ENCODE assay signal across 19 cellular contexts in the genomic region with DNA sequence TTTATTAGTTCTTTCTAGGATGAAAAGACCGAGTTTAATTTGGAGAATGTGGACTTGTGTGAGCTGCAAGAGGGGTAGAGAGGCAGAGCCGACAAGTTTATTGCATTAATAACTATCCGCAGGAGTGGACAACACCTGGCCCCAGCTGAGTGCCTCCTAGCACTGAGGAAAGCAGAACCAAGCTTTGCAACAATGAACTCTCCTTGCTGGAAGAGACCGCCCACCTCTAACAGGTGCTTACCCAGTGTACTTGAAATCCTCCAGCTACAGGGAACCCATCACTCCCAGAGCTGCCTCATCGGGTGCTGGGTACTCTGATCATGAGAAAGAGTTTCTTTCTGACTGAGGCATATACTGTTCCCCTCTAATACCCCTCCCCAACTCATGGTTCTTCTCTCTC.
"Had no signal": no experiment of that assay in that cellular context is flagged by ENCODE, and none has a peak within 500 bp of the region (broad histone marks: within the 10 kb centered on the region; RNA-seq: fewer than 3 reads in every experiment).

No MANE protein-coding gene starts in this region.

- ATAC-seq: esophagus mucosa; gastrocnemius medialis; left ventricle myocardium superior; lower lobe of right lung; naive thymus-derived CD8-positive, alpha-beta T cell; psoas muscle; right cardiac atrium; stimulated activated naive B cell treated with anti-CD40 and anti-IgM and Interleukin-4, amounts not matched to agents 10 μg/mL and 1 μg/mL and 100 μg/mL, for 72 hours had no signal

- DNase-seq: effector CD8-positive, alpha-beta T cell; endodermal cell; foreskin fibroblast; gastrocnemius medialis; head of caudate nucleus; left ventricle myocardium superior; lower lobe of right lung; naive thymus-derived CD8-positive, alpha-beta T cell; nephron progenitor cell; nucleus accumbens; psoas muscle; right cardiac atrium; spleen; stimulated activated CD4-positive, alpha-beta T cell treated with anti-CD3 and anti-CD28 coated beads, Interleukin-4, amount 100 ng/mL, for 4 hours; stimulated activated naive B cell treated with anti-CD40 and anti-IgM and Interleukin-4, amounts not matched to agents 10 μg/mL and 1 μg/mL and 100 μg/mL, for 72 hours; upper lobe of left lung; uterus had no signal

- FAIRE-seq: keratinocyte had no signal
